Comparison of ENCODE assay signal across 20 cellular contexts in genomic region chr10:49328401-49329185, GRCh38. TPM values are rescaled to one million over a fixed set of nuclear protein-coding genes. Genes with fewer than 3 reads are reported as not detected.
DNase-seq lines count a peak whose midpoint lies in the region; ATAC-seq, FAIRE-seq and TF ChIP-seq lines count a peak whose summit lies in the region.
"Had no signal": no experiment of that assay in that cellular context is flagged by ENCODE, and none has a peak within 500 bp of the region (broad histone marks: within the 10 kb centered on the region; RNA-seq: fewer than 3 reads in every experiment).

No MANE protein-coding gene starts in this region.

- TF ChIP-seq EP300 in K562 (IDR thresholded peaks at IDR 0.05; ENCODE audit: low read length) = no peak

- POLR2A ChIA-PET in K562 (lab: Yijun Ruan, JAX) = interaction anchor here (0.5 to 1.5 kb wide), 2 partner anchors 13 to 127 kb away, joined by 3 read pairs; no protein-coding TSS in a partner anchor

- H3K9me3 ChIP-seq in right atrium auricular region (no peaks in the 10 kb centered on the region), heart right ventricle (no peaks in the 10 kb centered on the region), K562 (replicated peaks; ENCODE audit: control insufficient read depth, insufficient read depth, low read depth, low read length) (no peaks in the 10 kb centered on the region)
- H3K9me3 ChIP-seq: BLaER1, HAP-1, MG63, Peyer's patch had no signal

- no peak overlapping the region for H3K27ac ChIP-seq in right atrium auricular region
- no peak overlapping the region for H3K27ac ChIP-seq in heart right ventricle
- no peak overlapping the region for H3K27ac ChIP-seq in K562 (ENCODE audit: extremely low read depth, low read depth, low read length)
- H3K27ac ChIP-seq: BLaER1, Peyer's patch had no signal

- DNase-seq in right atrium auricular region (ENCODE audit: low spot score) = peak; percentile 16
- DNase-seq in heart right ventricle = no peak
- no peak for DNase-seq in K562 (ENCODE audit: extremely low read depth in 1 of 4, low spot score in 3 of 4)
- peak; percentile 53 for DNase-seq in mesenteric fat pad (ENCODE audit: low spot score)
- DNase-seq in SKM-1 (lab: John Stamatoyannopoulos, UW; ENCODE audit: unreplicated experiment) = no peak
- no peak for DNase-seq in NCI-H1105 (lab: John Stamatoyannopoulos, UW)
- DNase-seq in Ammon's horn (ENCODE audit: low spot score) = no peak
- DNase-seq: CD4-positive, alpha-beta T cell; COR-L47; DND-41; MG63; NCI-H1048; NCI-H2081; NCI-H510A; NCI-H774; Peyer's patch had no signal

- H3K36me3 ChIP-seq in right atrium auricular region (peaks cover 13% of the 10 kb centered on the region), heart right ventricle (peaks cover 0 to 28% (median 0%) of the 10 kb centered on the region in 9 donors), K562 (ENCODE audit: control insufficient read depth, insufficient read depth, low read length) (peaks cover 4% of the 10 kb centered on the region; the same call in 1 of the 3 replicates)
- H3K36me3 ChIP-seq: BLaER1, HAP-1, MG63, Peyer's patch had no signal

- no peaks in the 10 kb centered on the region for H3K79me2 ChIP-seq in K562 (ENCODE audit: control insufficient read depth, insufficient read depth, low read length)

- no peak overlapping the region for H3K4me2 ChIP-seq in K562 (ENCODE audit: insufficient read depth, low read length)
- H3K4me2 ChIP-seq: BLaER1 had no signal

- no peak for TF ChIP-seq RAD21 in K562 (CRISPR knock-in tag; conservative IDR thresholded peaks at IDR 0.05 in 1 of 2, IDR thresholded peaks at IDR 0.05 in 1 of 2)

- TF ChIP-seq CTCF in right atrium auricular region (IDR thresholded peaks at IDR 0.05) (no peak), heart right ventricle (IDR thresholded peaks at IDR 0.05) (no peak), K562 (IDR thresholded peaks at IDR 0.05 in 2 of 3, conservative IDR thresholded peaks at IDR 0.05 in 1 of 3; ENCODE audit: insufficient read depth in 2 of 3, low read depth in 1 of 3, low read length in 3 of 3) (no peak)

- no peaks in the 10 kb centered on the region for H3K27me3 ChIP-seq in right atrium auricular region
- no peaks in the 10 kb centered on the region for H3K27me3 ChIP-seq in heart right ventricle
- H3K27me3 ChIP-seq in K562 (ENCODE audit: control insufficient read depth in 2 of 2, insufficient read depth in 2 of 2, low read length in 2 of 2) = 0 out of 5 replicates have a peak, but pooled peaks cover 2 to 7% of the 10 kb centered on the region in 2 experiments
- H3K27me3 ChIP-seq: BLaER1, Peyer's patch had no signal

- FAIRE-seq in K562 (lab: Jason Lieb, UNC) = no peak
- FAIRE-seq: GM12878 had no signal

- H3K4me1 ChIP-seq in right atrium auricular region = peaks cover 0 to 5% of the 10 kb centered on the region in 2 donors
- peaks cover 0 to 21% (median under 1%) of the 10 kb centered on the region in 9 donors for H3K4me1 ChIP-seq in heart right ventricle
- H3K4me1 ChIP-seq in K562 (replicated peaks in 1 of 2; ENCODE audit: control insufficient read depth in 2 of 2, insufficient read depth in 2 of 2, low read length in 2 of 2) = no peaks in the 10 kb centered on the region; a peak in 1 of 5 replicates
- H3K4me1 ChIP-seq: BLaER1, HAP-1, Peyer's patch had no signal

- H3K9ac ChIP-seq in K562 (ENCODE audit: insufficient read depth in 1 of 2, low read depth in 2 of 2, low read length in 2 of 2) = no peak overlapping the region
- H3K9ac ChIP-seq: BLaER1 had no signal

- in situ Hi-C loops in K562 (cut with MboI) = no loop called here

- H2AFZ ChIP-seq in K562 (ENCODE audit: low read depth, low read length) = no peak overlapping the region

- no peak for TF ChIP-seq POLR2A in K562 (conservative IDR thresholded peaks at IDR 0.05)

- BruUV-seq in K562 (replicated peaks; lab: Mats Ljungman, UMichigan) = no TSS peak

- intact Hi-C loops in heart right ventricle (cut with DNase I) = no loop called here
- intact Hi-C loops in K562 (cut with micrococcal nuclease) = no loop called here

- CTCF ChIA-PET in K562 (lab: Yijun Ruan, JAX; ENCODE audit: low intra/inter-chr PET ratio) = no interaction called here

- no peaks in the 10 kb centered on the region for H3K9me1 ChIP-seq in K562 (ENCODE audit: control insufficient read depth, insufficient read depth, low read length)

- 74 to 76% methylated on average over 9 of the region's 9 CpGs for WGBS in heart right ventricle, 2 donors
- WGBS in K562 (ENCODE audit: insufficient coverage, low coverage, missing lambda C conversion rate) = 15% methylated on average over 9 of the region's 9 CpGs

- no peaks in the 10 kb centered on the region for H4K20me1 ChIP-seq in K562 (replicated peaks; ENCODE audit: control insufficient read depth, insufficient read depth, low read length)
- H4K20me1 ChIP-seq: BLaER1 had no signal

- H3K4me3 ChIP-seq in right atrium auricular region (no peak overlapping the region), heart right ventricle (no peak overlapping the region), K562 (no peak overlapping the region)
- H3K4me3 ChIP-seq: BLaER1, GM12878, HAP-1, MG63, Peyer's patch had no signal

- ATAC-seq in heart right ventricle (no peak), K562 (no peak)
- ATAC-seq: GM12878 had no signal

TF ChIP-seq in K562, 482 proteins besides CTCF, POLR2A, EP300 and RAD21:
- TF ChIP-seq NFIC (IDR thresholded peaks at IDR 0.05) (peak; percentile 41), POLR2AphosphoS2 (IDR thresholded peaks at IDR 0.05; ENCODE audit: low read length) (0 out of 2 replicates have a peak, but pooled peaks have one; percentile 36), PYGO2 (tag; IDR thresholded peaks at IDR 0.05) (no peak)
TF ChIP-seq in K562: peak in this region for 2.

RNA-seq across cellular contexts. Expression of gene C10orf71, which starts 29.6 kb away (rescaled TPM):
- 10 to 100 TPM; 34.9 to 48.2 TPM for total RNA-seq in right atrium auricular region
- total RNA-seq in heart right ventricle = 100 to 1,000 TPM in 9 of 10 donors, 10 to 100 TPM in 1; 56.0 to 225 (median 180) TPM
- 10 to 100 TPM in 1 of 2 donors, 1 to 10 TPM in 1; 3.6 to 23.0 TPM for polyA plus RNA-seq in heart right ventricle
- total RNA-seq in K562 (2011; cell fraction: chromatin; rRNA removed; ENCODE audit: low replicate concordance) = 9.0 and 13.8 TPM in 2 replicates
- total RNA-seq in K562 (2011; cell fraction: nucleolus; rRNA removed) = 5.0 and 7.8 TPM in 2 replicates
- 6.0 and 7.1 TPM in 2 replicates for total RNA-seq in K562 (2011; cell fraction: nucleoplasm; rRNA removed)
- 1.1 and 1.7 TPM in 2 replicates for total RNA-seq in K562 (2014; rRNA removed)
- total RNA-seq in K562 (2014; rRNA removed; fragmentation: Illumina TruSeq; extraction: Trizol) = 1.7 and 2.2 TPM in 2 replicates
- 1.5 and 2.4 TPM in 2 replicates for total RNA-seq in K562 (2015; rRNA removed; fragmentation: Illumina TruSeq; extraction: Trizol)
- 4.5 and 4.9 TPM in 2 replicates for total RNA-seq in K562 (2021)
- 0.89 and 1.0 TPM in 2 replicates for polyA plus RNA-seq in K562 (2011; rRNA removed)
- 0.71 and 1.0 TPM in 2 replicates for polyA plus RNA-seq in K562 (2011; cell fraction: cytosol; rRNA removed)
- 2.5 and 5.7 TPM in 2 replicates for polyA plus RNA-seq in K562 (2011; cell fraction: nucleus; rRNA removed)
- 2.2 TPM in 2 replicates for polyA plus RNA-seq in K562 (2012)
- 2.1 and 2.5 TPM in 2 replicates for polyA plus RNA-seq in K562 (2014; fragmentation: Illumina TruSeq; extraction: Trizol)
- polyA plus RNA-seq in K562 (2014; fragmentation: Nextera tagmentation; extraction: Ambion mirVana) = under 1 TPM; 0.06 to 0.30 TPM
- 1.1 and 1.3 TPM in 2 replicates for polyA plus RNA-seq in K562 (2014; rRNA removed)
- 3.6 TPM in 2 replicates for polyA minus RNA-seq in K562 (2011; rRNA and poly(A)+ RNA removed)
- polyA minus RNA-seq in K562 (2011; cell fraction: cytosol; rRNA and poly(A)+ RNA removed) = 2.8 and 3.1 TPM in 2 replicates
- polyA minus RNA-seq in K562 (2011; cell fraction: nucleus; rRNA and poly(A)+ RNA removed) = 5.8 and 7.6 TPM in 2 replicates
- not detected for total RNA-seq in mesenteric fat pad
- total RNA-seq: CD4-positive, alpha-beta T cell; GM12878; LHCN-M2; Peyer's patch had no signal
- polyA plus RNA-seq: GM12878 had no signal

Comparison
In these comparisons a context has a peak if more than half of its experiments do, and no peak if none do; other contexts are left out.
1. DNase-seq: peak in right atrium auricular region (single experiment) and mesenteric fat pad (single experiment); none in heart right ventricle (0 of 2), K562 (0 of 4), SKM-1 (single experiment), NCI-H1105 (single experiment) and Ammon's horn (single experiment).